Comparison of ENCODE assay signal across 17 cellular contexts in genomic region chr15:57150066-57150865, GRCh38.
DNase-seq lines count a peak whose midpoint lies in the region; ATAC-seq and TF ChIP-seq lines count a peak whose summit lies in the region.
"Had no signal": no experiment of that assay in that cellular context is flagged by ENCODE, and none has a peak within 500 bp of the region (broad histone marks: within the 10 kb centered on the region; RNA-seq: fewer than 3 reads in every experiment).

No MANE protein-coding gene starts in this region.

- H3K9ac ChIP-seq in IMR-90 (ENCODE audit: low read depth, low read length) (peak overlapping the region; percentile 16; the same call in 1 of the 2 replicates), skeletal muscle satellite cell (ENCODE audit: low read depth, low read length) (peak overlapping the region; percentile 0)

- peak overlapping the region; percentile 76 for H2BK120ac ChIP-seq in IMR-90 (ENCODE audit: low read depth, low read length)

- H3K27me3 ChIP-seq in IMR-90 (ENCODE audit: control insufficient read depth, insufficient read depth, low read length) (no peaks in the 10 kb centered on the region), skeletal muscle satellite cell (ENCODE audit: control insufficient read depth, insufficient read depth, low read length) (no peaks in the 10 kb centered on the region)
- H3K27me3 ChIP-seq: MG63 had no signal

- no peaks in the 10 kb centered on the region; the same call in 1 of the 2 replicates for H4K20me1 ChIP-seq in IMR-90 (ENCODE audit: insufficient read depth, low read length)

- peaks cover 26 to 48% of the 10 kb centered on the region in 2 experiments for H3K79me1 ChIP-seq in IMR-90 (ENCODE audit: low read depth in 1 of 2, low read length in 2 of 2)

- intact Hi-C loops in IMR-90 (cut with micrococcal nuclease) = loop anchor here (5.0 kb wide), 1 partner anchor 177 kb away; no protein-coding TSS in a partner anchor

- H4K91ac ChIP-seq in IMR-90 (ENCODE audit: insufficient read depth, low read depth, low read length) = peak overlapping the region; percentile 95

- peak overlapping the region; percentile 38 for H2AK9ac ChIP-seq in IMR-90 (replicated peaks; ENCODE audit: low read depth, low read length, poor library complexity)

- H3K4me2 ChIP-seq in IMR-90 (ENCODE audit: low read depth, low read length) = peak overlapping the region; percentile 73
- peak overlapping the region; percentile 54 for H3K4me2 ChIP-seq in skeletal muscle satellite cell (ENCODE audit: low read length)

- peaks cover 10% of the 10 kb centered on the region; the same call in 1 of the 2 replicates for H3K9me1 ChIP-seq in IMR-90 (ENCODE audit: insufficient read depth, low read length)

- H3K4me3 ChIP-seq in IMR-90 (ENCODE audit: insufficient read depth, low read depth, low read length) (no peak overlapping the region), astrocyte of the spinal cord (ENCODE audit: low read depth, low read length) (no peak overlapping the region), fibroblast of the aortic adventitia (ENCODE audit: low read depth, low read length) (no peak overlapping the region), skeletal muscle satellite cell (ENCODE audit: low read length) (peak overlapping the region; percentile 10)
- H3K4me3 ChIP-seq: MG63 had no signal

- TF ChIP-seq POLR2A in IMR-90 (IDR thresholded peaks at IDR 0.05; ENCODE audit: low read depth, low read length) = no peak

- ATAC-seq in IMR-90 (ENCODE audit: low read depth) = peak; percentile 67
- no peak for ATAC-seq in GM21367 (IDR thresholded peaks at IDR 0.05; ENCODE audit: unreplicated experiment)
- ATAC-seq: activated CD4-positive, alpha-beta T cell treated with anti-CD3 and anti-CD28 coated beads for 36 hours; activated naive CD8-positive, alpha-beta T cell treated with anti-CD3 and anti-CD28 coated beads, Interleukin-2, amount 50 U/mL, for 24 hours had no signal

- peak overlapping the region; percentile 90 for H2BK15ac ChIP-seq in IMR-90 (ENCODE audit: low read depth, low read length)

- H3K36me3 ChIP-seq in IMR-90 (ENCODE audit: control insufficient read depth, insufficient read depth, low read length) = peaks cover 3% of the 10 kb centered on the region; the same call in 1 of the 2 replicates
- peaks cover 7% of the 10 kb centered on the region for H3K36me3 ChIP-seq in skeletal muscle satellite cell (ENCODE audit: insufficient read depth, low read length)

- POLR2A ChIA-PET in IMR-90 (lab: Charles Lee; ENCODE audit: unreplicated experiment) = interaction anchor here (0.6 kb wide), 1 partner anchor 74 kb away, joined by 5 read pairs; no protein-coding TSS in a partner anchor

- peaks cover 26% of the 10 kb centered on the region for H3K4me1 ChIP-seq in IMR-90 (ENCODE audit: control insufficient read depth, insufficient read depth, low read length)
- H3K4me1 ChIP-seq in skeletal muscle satellite cell (ENCODE audit: control insufficient read depth, insufficient read depth, low read length) = peaks cover 44% of the 10 kb centered on the region

- H3K14ac ChIP-seq in IMR-90 (replicated peaks; ENCODE audit: low read depth, low read length) = peak overlapping the region; percentile 81

- H4K5ac ChIP-seq in IMR-90 (ENCODE audit: low read depth, low read length) = peak overlapping the region; percentile 92

- dilution Hi-C loops in IMR-90 (cut with HindIII; ENCODE audit: low sequenced_read_pairs, unreplicated experiment) = no loop called here

- peak overlapping the region; percentile 94 for H2BK5ac ChIP-seq in IMR-90 (ENCODE audit: low read depth, low read length, poor library complexity, severe bottlenecking)

- H3K9me3 ChIP-seq in IMR-90 (ENCODE audit: control insufficient read depth, insufficient read depth, low read length) (peaks cover 9% of the 10 kb centered on the region), skeletal muscle satellite cell (replicated peaks; ENCODE audit: low read length) (peaks cover 4% of the 10 kb centered on the region)

- CTCF ChIA-PET in IMR-90 (lab: Yijun Ruan, JAX) = interaction anchor here (0.5 to 1.1 kb wide), 3 partner anchors 63 to 188 kb away, joined by 3 to 11 read pairs (median 7); no protein-coding TSS in a partner anchor

- peak overlapping the region; percentile 32 for H3K23ac ChIP-seq in IMR-90 (ENCODE audit: low read depth, low read length)

- TF ChIP-seq CTCF in IMR-90 (conservative IDR thresholded peaks at IDR 0.05; ENCODE audit: low read depth, low read length) (no peak), astrocyte of the spinal cord (IDR thresholded peaks at IDR 0.05; ENCODE audit: low read depth, low read length) (no peak), fibroblast of the aortic adventitia (IDR thresholded peaks at IDR 0.05; ENCODE audit: insufficient read depth, low read length) (no peak)

- in situ Hi-C loops in IMR-90 (cut with MboI; ENCODE audit: low sequenced_read_pairs) = loop anchor here (10.0 kb wide), 1 partner anchor 155 kb away; no protein-coding TSS in a partner anchor
- in situ Hi-C loops in astrocyte of the spinal cord (cut with HindIII; ENCODE audit: low sequenced_read_pairs) = no loop called here

- H3K18ac ChIP-seq in IMR-90 (ENCODE audit: low read depth, low read length) = peak overlapping the region; percentile 98

- H3K56ac ChIP-seq in IMR-90 (ENCODE audit: extremely low read depth, insufficient read depth, low read length) = peak overlapping the region; percentile 81

- H3K27ac ChIP-seq in IMR-90 (ENCODE audit: insufficient read depth, low read length) = peak overlapping the region; percentile 75
- H3K27ac ChIP-seq in caudate nucleus (ENCODE audit: low read depth, low read length) = no peak overlapping the region

- no CpG with 5 or more reads among the region's 4 CpGs for WGBS in IMR-90 (ENCODE audit: extremely low coverage in 2 of 2, insufficient read length in 1 of 2), 2 experiments

- no peak for TF ChIP-seq RAD21 in IMR-90 (IDR thresholded peaks at IDR 0.05; ENCODE audit: low read length)

- peak overlapping the region; percentile 44 to 69; a peak in 3 of 4 replicates for H4K8ac ChIP-seq in IMR-90 (ENCODE audit: low read depth in 2 of 2, low read length in 2 of 2)

- DNase-seq in IMR-90 (peak; percentile 69), astrocyte of the spinal cord (ENCODE audit: low read depth, low spot score) (peak; percentile 62), fibroblast of the aortic adventitia (ENCODE audit: low read depth) (peak; percentile 56), hepatic stellate cell (ENCODE audit: low spot score) (no peak), caudate nucleus (lab: John Stamatoyannopoulos, UW) (no peak)
- DNase-seq: activated CD4-positive, alpha-beta T cell treated with anti-CD3 and anti-CD28 coated beads for 36 hours; activated naive CD8-positive, alpha-beta T cell treated with anti-CD3 and anti-CD28 coated beads, Interleukin-2, amount 50 U/mL, for 24 hours; activated T-cell treated with anti-CD3 and anti-CD28 coated beads for 4 hours; DND-41; foreskin melanocyte; MG63; midbrain; NCI-H2029; NCI-H82; RPMI8226 had no signal

- BruUV-seq in IMR-90 (replicated peaks; lab: Mats Ljungman, UMichigan) = no TSS peak

- H2AK5ac ChIP-seq in IMR-90 (ENCODE audit: low read depth, low read length) = peak overlapping the region; percentile 70; the same call in 1 of the 2 replicates

- no peak overlapping the region for H2AFZ ChIP-seq in IMR-90 (replicated peaks; ENCODE audit: low read length, poor library complexity)

- H2BK20ac ChIP-seq in IMR-90 (ENCODE audit: low read depth, low read length) = peak overlapping the region; percentile 88

- H3K4ac ChIP-seq in IMR-90 (ENCODE audit: low read depth, low read length) = peak overlapping the region; percentile 90

TF ChIP-seq in IMR-90, 13 proteins besides CTCF, POLR2A, EP300 and RAD21:
- peak; percentile 74 for TF ChIP-seq CEBPB (IDR thresholded peaks at IDR 0.05; ENCODE audit: low read depth, low read length)
- TF ChIP-seq CHD1 (IDR thresholded peaks at IDR 0.05; ENCODE audit: low read depth, low read length) = no peak
- no peak for TF ChIP-seq BHLHE40 (IDR thresholded peaks at IDR 0.05; ENCODE audit: low read depth, low read length)
- no peak for TF ChIP-seq SMC3 (IDR thresholded peaks at IDR 0.05; ENCODE audit: low read depth, low read length)
TF ChIP-seq in IMR-90: peak in this region for 1.

Comparison
In these comparisons a context has a peak if more than half of its experiments do, and no peak if none do; other contexts are left out.
1. DNase-seq: peak in IMR-90 (single experiment), astrocyte of the spinal cord (single experiment) and fibroblast of the aortic adventitia (single experiment); none in hepatic stellate cell (single experiment) and caudate nucleus (0 of 61).